In the genomic region with DNA sequence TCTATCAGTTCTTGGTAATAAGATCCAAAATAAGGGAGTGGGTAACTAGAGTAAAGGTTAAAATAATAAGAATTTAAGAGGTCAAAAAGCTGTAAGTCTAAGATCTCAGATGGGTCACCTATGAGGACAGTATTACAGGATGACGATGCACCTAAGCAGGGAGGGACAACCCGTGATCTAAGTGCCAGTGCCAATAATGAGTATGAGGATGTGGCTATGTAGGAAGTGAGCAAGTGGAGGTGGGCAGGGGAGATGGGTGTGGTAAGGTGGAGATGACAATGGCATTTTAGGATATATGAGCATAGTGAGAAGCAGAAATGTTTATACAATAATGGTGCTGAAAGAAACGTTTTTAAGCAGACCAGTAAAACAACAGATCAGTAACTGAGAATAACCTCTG, we compare ENCODE assay signal across 32 cellular contexts. TPM values are rescaled to one million over a fixed set of nuclear protein-coding genes. Genes with fewer than 3 reads are reported as not detected.
"Had no signal": no experiment of that assay in that cellular context is flagged by ENCODE, and none has a peak within 500 bp of the region (broad histone marks: within the 10 kb centered on the region; RNA-seq: fewer than 3 reads in every experiment).

No MANE protein-coding gene starts in this region.

- H3K36me3 ChIP-seq: adrenal gland, esophagus squamous epithelium, gastroesophageal sphincter, WERI-Rb-1 had no signal

- DNase-seq: activated B cell treated with CpG ODN at 0.5 μM for 24 hours; activated CD4-positive, alpha-beta memory T cell treated with anti-CD3 and anti-CD28 coated beads, Interleukin-2, amount 10 ng/mL, durations not matched to agents 7 days and 5 days; activated CD4-positive, alpha-beta T cell treated with anti-CD3 and anti-CD28 coated beads, Interleukin-2, amount 10 ng/mL, durations not matched to agents 24 days and 14 days; activated effector memory CD4-positive, alpha-beta T cell treated with anti-CD3 and anti-CD28 coated beads, Interleukin-2, amount 50 U/mL, for 16 hours; activated naive CD4-positive, alpha-beta T cell treated with anti-CD3 and anti-CD28 coated beads for 36 hours; activated naive CD8-positive, alpha-beta T cell treated with anti-CD3 and anti-CD28 coated beads for 36 hours; activated naive CD8-positive, alpha-beta T cell treated with anti-CD3 and anti-CD28 coated beads, Interleukin-2, amount 50 U/mL, for 24 hours; activated T-cell treated with anti-CD3 and anti-CD28 coated beads, Interleukin-2, amount 50 U/mL, for 24 hours; adrenal gland; amygdala; aorta; body of pancreas; caudate nucleus; cortex of kidney; dermis blood vessel endothelial cell; effector CD4-positive, alpha-beta T cell; effector memory CD8-positive, alpha-beta T cell; esophagus squamous epithelium; foreskin melanocyte; T-helper 1 cell; T-helper 17 cell; T1000; WERI-Rb-1 had no signal

- H3K9me3 ChIP-seq: adrenal gland, body of pancreas, esophagus squamous epithelium, gastroesophageal sphincter had no signal

- H3K4me3 Mint-ChIP-seq: activated B cell treated with CpG ODN at 0.5 μM for 24 hours; activated CD4-positive, alpha-beta memory T cell treated with anti-CD3 and anti-CD28 coated beads, Interleukin-2, amount 10 ng/mL, durations not matched to agents 7 days and 5 days; activated CD4-positive, alpha-beta T cell treated with anti-CD3 and anti-CD28 coated beads, Interleukin-2, amount 10 ng/mL, durations not matched to agents 24 days and 14 days; activated naive CD4-positive, alpha-beta T cell treated with anti-CD3 and anti-CD28 coated beads for 36 hours; activated naive CD4-positive, alpha-beta T cell treated with anti-CD3 and anti-CD28 coated beads, Interleukin-2, amount 50 U/mL, for 24 hours; activated naive CD8-positive, alpha-beta T cell treated with anti-CD3 and anti-CD28 coated beads for 36 hours; activated naive CD8-positive, alpha-beta T cell treated with anti-CD3 and anti-CD28 coated beads, Interleukin-2, amount 50 U/mL, for 24 hours; activated T-cell treated with anti-CD3 and anti-CD28 coated beads, Interleukin-2, amount 50 U/mL, for 24 hours; effector memory CD8-positive, alpha-beta T cell; T-helper 17 cell; T-helper 2 cell treated with Interferon-gamma antibody and Interleukin-4, amounts not matched to agents 5 μg/mL and 100 μg/mL, for 36 hours had no signal

- H3K9me3 Mint-ChIP-seq: activated T-cell treated with anti-CD3 and anti-CD28 coated beads, Interleukin-2, amount 50 U/mL, for 24 hours; activated T-helper 2 cell treated with anti-CD3 and anti-CD28 coated beads, Interferon-gamma antibody, Interleukin-2, Interleukin-4, amounts not matched to agents 10 μg/mL and 5 μg/mL and 100 μg/mL, durations not matched to agents 14 hours and 24 hours and 36 hours; T-helper 2 cell treated with Interferon-gamma antibody and Interleukin-4, amounts not matched to agents 5 μg/mL and 100 μg/mL, for 36 hours had no signal

- H3K36me3 Mint-ChIP-seq: activated naive CD4-positive, alpha-beta T cell treated with anti-CD3 and anti-CD28 coated beads, Interleukin-2, amount 50 U/mL, for 24 hours; activated naive CD8-positive, alpha-beta T cell treated with anti-CD3 and anti-CD28 coated beads for 36 hours had no signal

- H3K4me3 ChIP-seq: adrenal gland, body of pancreas, esophagus squamous epithelium, gastroesophageal sphincter had no signal

- H3K27ac ChIP-seq: adrenal gland, body of pancreas, epithelial cell of prostate, esophagus squamous epithelium, gastroesophageal sphincter, WERI-Rb-1 had no signal

- H3K4me1 Mint-ChIP-seq: activated B cell treated with CpG ODN at 0.5 μM for 24 hours; activated CD4-positive, alpha-beta memory T cell treated with anti-CD3 and anti-CD28 coated beads, Interleukin-2, amount 10 ng/mL, durations not matched to agents 7 days and 5 days; activated CD4-positive, alpha-beta T cell treated with anti-CD3 and anti-CD28 coated beads, Interleukin-2, amount 10 ng/mL, durations not matched to agents 24 days and 14 days; activated naive CD4-positive, alpha-beta T cell treated with anti-CD3 and anti-CD28 coated beads, Interleukin-2, amount 50 U/mL, for 24 hours; activated naive CD8-positive, alpha-beta T cell treated with anti-CD3 and anti-CD28 coated beads for 36 hours; activated naive CD8-positive, alpha-beta T cell treated with anti-CD3 and anti-CD28 coated beads, Interleukin-2, amount 50 U/mL, for 24 hours; T-helper 17 cell had no signal

- H3K4me1 ChIP-seq: adrenal gland, body of pancreas, esophagus squamous epithelium, gastroesophageal sphincter had no signal

- ATAC-seq: activated CD4-positive, CD25-positive, alpha-beta regulatory T cell treated with anti-CD3 and anti-CD28 coated beads, Interleukin-2, amount 50 U/mL, for 24 hours; activated naive CD8-positive, alpha-beta T cell treated with anti-CD3 and anti-CD28 coated beads, Interleukin-2, amount 50 U/mL, for 24 hours; body of pancreas; effector memory CD8-positive, alpha-beta T cell; gastroesophageal sphincter; T-helper 17 cell had no signal

- H3K27ac Mint-ChIP-seq: activated B cell treated with CpG ODN at 0.5 μM for 24 hours; activated CD4-positive, alpha-beta memory T cell treated with anti-CD3 and anti-CD28 coated beads, Interleukin-2, amount 10 ng/mL, durations not matched to agents 7 days and 5 days; activated CD4-positive, alpha-beta T cell treated with anti-CD3 and anti-CD28 coated beads, Interleukin-2, amount 10 ng/mL, durations not matched to agents 24 days and 14 days; activated naive CD4-positive, alpha-beta T cell treated with anti-CD3 and anti-CD28 coated beads for 36 hours; activated naive CD4-positive, alpha-beta T cell treated with anti-CD3 and anti-CD28 coated beads, Interleukin-2, amount 50 U/mL, for 24 hours; activated naive CD8-positive, alpha-beta T cell treated with anti-CD3 and anti-CD28 coated beads for 36 hours; activated naive CD8-positive, alpha-beta T cell treated with anti-CD3 and anti-CD28 coated beads, Interleukin-2, amount 50 U/mL, for 24 hours; activated T-cell treated with anti-CD3 and anti-CD28 coated beads, Interleukin-2, amount 50 U/mL, for 24 hours; activated T-helper 2 cell treated with anti-CD3 and anti-CD28 coated beads, Interferon-gamma antibody, Interleukin-2, Interleukin-4, amounts not matched to agents 10 μg/mL and 5 μg/mL and 100 μg/mL, durations not matched to agents 14 hours and 24 hours and 36 hours; effector memory CD8-positive, alpha-beta T cell; T-helper 17 cell; T-helper 2 cell treated with Interferon-gamma antibody and Interleukin-4, amounts not matched to agents 5 μg/mL and 100 μg/mL, for 36 hours had no signal

- H3K27me3 ChIP-seq: adrenal gland, body of pancreas, esophagus squamous epithelium, gastroesophageal sphincter had no signal

RNA-seq across cellular contexts. Expression of gene CCDC158, which starts 19.3 kb away (rescaled TPM):
- total RNA-seq: activated B cell treated with CpG ODN at 0.5 μM for 24 hours; activated CD4-positive, alpha-beta memory T cell treated with anti-CD3 and anti-CD28 coated beads, Interleukin-2, amount 10 ng/mL, durations not matched to agents 7 days and 5 days; activated CD4-positive, alpha-beta T cell treated with anti-CD3 and anti-CD28 coated beads, Interleukin-2, amount 10 ng/mL, durations not matched to agents 24 days and 14 days; activated naive CD4-positive, alpha-beta T cell treated with anti-CD3 and anti-CD28 coated beads for 36 hours; activated naive CD8-positive, alpha-beta T cell treated with anti-CD3 and anti-CD28 coated beads for 36 hours; activated T-helper 2 cell treated with anti-CD3 and anti-CD28 coated beads, Interferon-gamma antibody, Interleukin-2, Interleukin-4, amounts not matched to agents 10 μg/mL and 5 μg/mL and 100 μg/mL, durations not matched to agents 14 hours and 24 hours and 36 hours; chondrocyte; dermis blood vessel endothelial cell; endothelial cell of umbilical vein; glomerular endothelial cell; T-helper 17 cell had no signal

RNA-seq across cellular contexts. Expression of gene SHROOM3, which starts 33.4 kb away (rescaled TPM):
- total RNA-seq: activated CD4-positive, alpha-beta memory T cell treated with anti-CD3 and anti-CD28 coated beads, Interleukin-2, amount 10 ng/mL, durations not matched to agents 7 days and 5 days; activated T-helper 2 cell treated with anti-CD3 and anti-CD28 coated beads, Interferon-gamma antibody, Interleukin-2, Interleukin-4, amounts not matched to agents 10 μg/mL and 5 μg/mL and 100 μg/mL, durations not matched to agents 14 hours and 24 hours and 36 hours; T-helper 17 cell had no signal
